ENCODE assay signal across 17 cellular contexts in the genomic region with DNA sequence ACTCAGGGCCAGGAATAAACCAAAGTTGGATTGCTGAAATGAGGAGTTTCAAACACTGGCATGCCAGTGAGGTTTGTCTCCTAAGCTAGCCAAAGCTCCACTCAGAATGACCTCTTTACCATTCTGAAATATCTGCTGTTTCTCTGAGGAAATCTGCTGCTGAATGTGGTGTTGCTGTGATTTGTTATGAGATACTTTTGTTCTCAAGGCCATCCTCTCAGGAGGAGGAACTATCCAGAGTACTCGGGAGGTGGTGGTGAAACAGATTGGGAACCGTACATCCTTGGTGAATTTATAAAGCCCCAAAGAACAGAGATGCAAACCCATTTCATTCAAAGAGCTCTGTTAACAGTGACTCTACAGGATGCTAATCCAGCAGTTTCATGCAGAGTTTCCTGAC. TPM values are rescaled to one million over a fixed set of nuclear protein-coding genes. Genes with fewer than 3 reads are reported as not detected.
A peak's percentile ranks its signal among the peaks of the same experiment; 100 is the strongest.
DNase-seq lines count a peak whose midpoint lies in the region; ATAC-seq and TF ChIP-seq lines count a peak whose summit lies in the region.
"Had no signal": no experiment of that assay in that cellular context is flagged by ENCODE, and none has a peak within 500 bp of the region (broad histone marks: within the 10 kb centered on the region; RNA-seq: fewer than 3 reads in every experiment).

No MANE protein-coding gene starts in this region.

- H3K4ac ChIP-seq in IMR-90 (ENCODE audit: low read depth, low read length): no peak overlapping the region

- CTCF ChIA-PET in IMR-90 (lab: Yijun Ruan, JAX): no interaction called here

- no peaks in the 10 kb centered on the region for H3K27me3 ChIP-seq in H7 (ENCODE audit: control insufficient read depth, insufficient read depth, low read length)
- H3K27me3 ChIP-seq in IMR-90 (ENCODE audit: control insufficient read depth, insufficient read depth, low read length): no peaks in the 10 kb centered on the region
- H3K27me3 ChIP-seq in dorsolateral prefrontal cortex: no peaks in the 10 kb centered on the region
- H3K27me3 ChIP-seq in colonic mucosa: no peaks in the 10 kb centered on the region
- H3K27me3 ChIP-seq: BLaER1 had no signal

- H3K23ac ChIP-seq in IMR-90 (ENCODE audit: low read depth, low read length): no peak overlapping the region

- H2BK120ac ChIP-seq in IMR-90 (ENCODE audit: low read depth, low read length): no peak overlapping the region

- no peak overlapping the region for H4K5ac ChIP-seq in IMR-90 (ENCODE audit: low read depth, low read length)

- DNase-seq in H7 (peak; percentile 22), IMR-90 (peak; percentile 50), amniotic epithelial cell (ENCODE audit: low read depth) (peak; percentile 75), iris pigment epithelial cell (ENCODE audit: low read depth) (peak; percentile 33), dorsolateral prefrontal cortex (no peak), colonic mucosa (no peak), ACHN (no peak)
- no peak for DNase-seq in stimulated activated naive CD8-positive, alpha-beta T cell treated with anti-CD3 and anti-CD28 coated beads, Interleukin-15, amount 100 ng/mL, for 72 hours
- DNase-seq: AML-193; Caco-2; CD8-positive, alpha-beta memory T cell; DND-41; GF-D8 had no signal

- H3K27ac Mint-ChIP-seq in stimulated activated naive CD8-positive, alpha-beta T cell treated with anti-CD3 and anti-CD28 coated beads, Interleukin-15, amount 100 ng/mL, for 72 hours: no peak overlapping the region
- H3K27ac Mint-ChIP-seq: CD8-positive, alpha-beta memory T cell had no signal

- no peak overlapping the region for H3K4me3 Mint-ChIP-seq in stimulated activated naive CD8-positive, alpha-beta T cell treated with anti-CD3 and anti-CD28 coated beads, Interleukin-15, amount 100 ng/mL, for 72 hours
- H3K4me3 Mint-ChIP-seq: CD8-positive, alpha-beta memory T cell had no signal

- no peak; the same call in 1 of the 2 replicates for TF ChIP-seq POLR2A in IMR-90 (IDR thresholded peaks at IDR 0.05; ENCODE audit: low read depth, low read length)

- H3K27ac ChIP-seq in IMR-90 (ENCODE audit: insufficient read depth, low read length): no peak overlapping the region
- H3K27ac ChIP-seq in dorsolateral prefrontal cortex: no peak overlapping the region
- H3K27ac ChIP-seq in colonic mucosa: no peak overlapping the region
- H3K27ac ChIP-seq: A549, BLaER1, KMS-11 had no signal

- no peak overlapping the region for H2AK9ac ChIP-seq in IMR-90 (replicated peaks; ENCODE audit: low read depth, low read length, poor library complexity)

- no peak overlapping the region for H3K18ac ChIP-seq in IMR-90 (ENCODE audit: low read depth, low read length)

- no peak overlapping the region for H2BK15ac ChIP-seq in IMR-90 (ENCODE audit: low read depth, low read length)

- H3K9ac ChIP-seq in IMR-90 (ENCODE audit: low read depth, low read length) (no peak overlapping the region), colonic mucosa (ENCODE audit: low read depth in 2 of 2, low read length in 2 of 2) (no peak overlapping the region)
- H3K9ac ChIP-seq: BLaER1, KMS-11 had no signal

- H3K4me3 ChIP-seq in H7 (ENCODE audit: insufficient read depth, low read depth, low read length) (no peak overlapping the region), IMR-90 (ENCODE audit: insufficient read depth, low read depth, low read length) (no peak overlapping the region), dorsolateral prefrontal cortex (no peak overlapping the region), colonic mucosa (no peak overlapping the region)
- H3K4me3 ChIP-seq: A549, BLaER1, HAP-1 had no signal

- H3K9me3 ChIP-seq in IMR-90 (ENCODE audit: control insufficient read depth, insufficient read depth, low read length) (no peaks in the 10 kb centered on the region), colonic mucosa (no peaks in the 10 kb centered on the region)
- H3K9me3 ChIP-seq: A549, BLaER1, Caco-2, HAP-1 had no signal

- in situ Hi-C loops in IMR-90 (cut with MboI; ENCODE audit: low sequenced_read_pairs) (no loop called here), ACHN (cut with HindIII; ENCODE audit: low pct_ligation_motif_present, low pct_unique_long_range_greater_than_20kb, low sequenced_read_pairs) (no loop called here)

- H4K91ac ChIP-seq in IMR-90 (ENCODE audit: insufficient read depth, low read depth, low read length): no peak overlapping the region

- intact Hi-C loops in IMR-90 (cut with micrococcal nuclease): loop anchor here (2.0 kb wide), 1 partner anchor 143 kb away; the partner anchor contains the start of gene LIN7C
- intact Hi-C loops in dorsolateral prefrontal cortex (cut with DNase I): no loop called here
- intact Hi-C loops in colonic mucosa (cut with DNase I): no loop called here

- no peaks in the 10 kb centered on the region for H3K36me3 ChIP-seq in H7 (replicated peaks; ENCODE audit: control insufficient read depth, insufficient read depth, low read length)
- H3K36me3 ChIP-seq in IMR-90 (ENCODE audit: control insufficient read depth, insufficient read depth, low read length): peaks cover 10% of the 10 kb centered on the region
- no peaks in the 10 kb centered on the region for H3K36me3 ChIP-seq in colonic mucosa
- H3K36me3 ChIP-seq: BLaER1, HAP-1 had no signal

- dilution Hi-C loops in IMR-90 (cut with HindIII; ENCODE audit: low sequenced_read_pairs, unreplicated experiment): no loop called here

- no peak overlapping the region for H3K56ac ChIP-seq in IMR-90 (ENCODE audit: extremely low read depth, insufficient read depth, low read length)

- no peak overlapping the region for H2BK20ac ChIP-seq in IMR-90 (ENCODE audit: low read depth, low read length)

- H3K4me2 ChIP-seq in IMR-90 (ENCODE audit: low read depth, low read length): no peak overlapping the region
- H3K4me2 ChIP-seq: A549, BLaER1, KMS-11 had no signal

- POLR2A ChIA-PET in IMR-90 (lab: Charles Lee; ENCODE audit: unreplicated experiment): no interaction called here

- no peaks in the 10 kb centered on the region for H3K4me1 Mint-ChIP-seq in stimulated activated naive CD8-positive, alpha-beta T cell treated with anti-CD3 and anti-CD28 coated beads, Interleukin-15, amount 100 ng/mL, for 72 hours
- H3K4me1 Mint-ChIP-seq: CD8-positive, alpha-beta memory T cell had no signal

- H3K4me1 ChIP-seq in IMR-90 (ENCODE audit: control insufficient read depth, insufficient read depth, low read length): no peaks in the 10 kb centered on the region
- H3K4me1 ChIP-seq in colonic mucosa: no peaks in the 10 kb centered on the region
- H3K4me1 ChIP-seq: A549, BLaER1, Caco-2, HAP-1 had no signal

- no peak for TF ChIP-seq RAD21 in IMR-90 (IDR thresholded peaks at IDR 0.05; ENCODE audit: low read length)

- H4K20me1 ChIP-seq in IMR-90 (ENCODE audit: insufficient read depth, low read length): peaks cover 67% of the 10 kb centered on the region
- H4K20me1 ChIP-seq: BLaER1 had no signal

- H2BK5ac ChIP-seq in IMR-90 (ENCODE audit: low read depth, low read length, poor library complexity, severe bottlenecking): no peak overlapping the region

- WGBS in IMR-90 (ENCODE audit: extremely low coverage in 2 of 2, insufficient read length in 1 of 2), 2 experiments: no CpG with 5 or more reads among the region's 2 CpGs

- no peak overlapping the region for H2AK5ac ChIP-seq in IMR-90 (ENCODE audit: low read depth, low read length)

- no peak overlapping the region for H3K14ac ChIP-seq in IMR-90 (replicated peaks; ENCODE audit: low read depth, low read length)

- no peak overlapping the region for H2AFZ ChIP-seq in IMR-90 (replicated peaks; ENCODE audit: low read length, poor library complexity)

- H3K79me1 ChIP-seq in IMR-90 (ENCODE audit: low read depth in 1 of 2, low read length in 2 of 2): peaks cover 0 to 10% of the 10 kb centered on the region in 2 experiments; a peak in 2 of 4 replicates

- H3K9me1 ChIP-seq in IMR-90 (ENCODE audit: insufficient read depth, low read length): 0 out of 2 replicates have a peak, but pooled peaks cover 3% of the 10 kb centered on the region

- no peaks in the 10 kb centered on the region for H3K9me3 Mint-ChIP-seq in stimulated activated naive CD8-positive, alpha-beta T cell treated with anti-CD3 and anti-CD28 coated beads, Interleukin-15, amount 100 ng/mL, for 72 hours
- H3K9me3 Mint-ChIP-seq: CD8-positive, alpha-beta memory T cell had no signal

- H4K8ac ChIP-seq in IMR-90 (ENCODE audit: low read depth in 2 of 2, low read length in 2 of 2): no peak overlapping the region

- BruUV-seq in IMR-90 (replicated peaks; lab: Mats Ljungman, UMichigan): no TSS peak

- peak; percentile 2 for ATAC-seq in IMR-90 (ENCODE audit: low read depth)
- ATAC-seq in stimulated activated naive CD8-positive, alpha-beta T cell treated with anti-CD3 and anti-CD28 coated beads, Interleukin-15, amount 100 ng/mL, for 72 hours: no peak

- no peak for TF ChIP-seq CTCF in IMR-90 (conservative IDR thresholded peaks at IDR 0.05; ENCODE audit: low read depth, low read length)
- TF ChIP-seq CTCF in dorsolateral prefrontal cortex (IDR thresholded peaks at IDR 0.05 in 54 of 56, conservative IDR thresholded peaks at IDR 0.05 in 2 of 56; ENCODE audit: low read depth in 1 of 56, partially characterized antibody in 56 of 56): no peak
- TF ChIP-seq CTCF in colonic mucosa (IDR thresholded peaks at IDR 0.05): no peak

- H3K27me3 Mint-ChIP-seq in stimulated activated naive CD8-positive, alpha-beta T cell treated with anti-CD3 and anti-CD28 coated beads, Interleukin-15, amount 100 ng/mL, for 72 hours: no peaks in the 10 kb centered on the region
- H3K27me3 Mint-ChIP-seq: CD8-positive, alpha-beta memory T cell had no signal

TF ChIP-seq in IMR-90, 13 proteins besides CTCF, POLR2A, EP300 and RAD21 (continues in another document):
- TF ChIP-seq FOS (IDR thresholded peaks at IDR 0.05; ENCODE audit: low read depth, low read length) (no peak), MAFK (IDR thresholded peaks at IDR 0.05; ENCODE audit: low read depth, low read length) (no peak), MXI1 (IDR thresholded peaks at IDR 0.05; ENCODE audit: borderline replicate concordance, low read depth, low read length) (no peak), MAZ (IDR thresholded peaks at IDR 0.05; ENCODE audit: borderline replicate concordance, low read depth, low read length) (no peak), SMC3 (IDR thresholded peaks at IDR 0.05; ENCODE audit: low read depth, low read length) (no peak), CEBPB (IDR thresholded peaks at IDR 0.05; ENCODE audit: low read depth, low read length) (no peak), NFE2L2 (IDR thresholded peaks at IDR 0.05; ENCODE audit: low read depth, low read length) (no peak), BHLHE40 (IDR thresholded peaks at IDR 0.05; ENCODE audit: low read depth, low read length) (no peak), RCOR1 (IDR thresholded peaks at IDR 0.05; ENCODE audit: insufficient replicate concordance, low read length) (no peak), RFX5 (IDR thresholded peaks at IDR 0.05; ENCODE audit: low read depth, low read length) (no peak)

RNA-seq across cellular contexts. Expression of gene BDNF, which starts 50.5 kb away (rescaled TPM):
- 2.2 and 2.9 TPM in 2 replicates for total RNA-seq in H7 (2014; rRNA removed; shearing (Covaris generic))
- 152 and 174 TPM in 2 replicates for total RNA-seq in IMR-90 (2012; rRNA removed)
- polyA plus RNA-seq in IMR-90 (2012; rRNA removed): 91.9 and 94.8 TPM in 2 replicates
- 50.7 and 60.1 TPM in 2 replicates for polyA plus RNA-seq in IMR-90 (2012; cell fraction: cytosol; rRNA removed)
- polyA plus RNA-seq in IMR-90 (2012; cell fraction: nucleus; rRNA removed; ENCODE audit: low replicate concordance): 65.9 and 184 TPM in 2 replicates
- total RNA-seq in dorsolateral prefrontal cortex: 10 to 100 TPM in 1 of 120 experiments, 1 to 10 TPM in 112, under 1 TPM in 7; 0.43 to 15.2 (median 2.8) TPM
- total RNA-seq in colonic mucosa: under 1 TPM; 0.10 to 0.40 TPM
- total RNA-seq: CD8-positive, alpha-beta memory T cell had no signal
- polyA plus RNA-seq: CD8-positive, alpha-beta memory T cell had no signal

Comparison
In these comparisons a context has a peak if more than half of its experiments do, and no peak if none do; other contexts are left out.
1. DNase-seq: peak in H7 (single experiment), IMR-90 (single experiment), amniotic epithelial cell (single experiment) and iris pigment epithelial cell (single experiment); none in dorsolateral prefrontal cortex (0 of 10), stimulated activated naive CD8-positive, alpha-beta T cell treated with anti-CD3 and anti-CD28 coated beads, Interleukin-15, amount 100 ng/mL, for 72 hours (0 of 2), colonic mucosa (single experiment) and ACHN (single experiment).